In the genomic region with DNA sequence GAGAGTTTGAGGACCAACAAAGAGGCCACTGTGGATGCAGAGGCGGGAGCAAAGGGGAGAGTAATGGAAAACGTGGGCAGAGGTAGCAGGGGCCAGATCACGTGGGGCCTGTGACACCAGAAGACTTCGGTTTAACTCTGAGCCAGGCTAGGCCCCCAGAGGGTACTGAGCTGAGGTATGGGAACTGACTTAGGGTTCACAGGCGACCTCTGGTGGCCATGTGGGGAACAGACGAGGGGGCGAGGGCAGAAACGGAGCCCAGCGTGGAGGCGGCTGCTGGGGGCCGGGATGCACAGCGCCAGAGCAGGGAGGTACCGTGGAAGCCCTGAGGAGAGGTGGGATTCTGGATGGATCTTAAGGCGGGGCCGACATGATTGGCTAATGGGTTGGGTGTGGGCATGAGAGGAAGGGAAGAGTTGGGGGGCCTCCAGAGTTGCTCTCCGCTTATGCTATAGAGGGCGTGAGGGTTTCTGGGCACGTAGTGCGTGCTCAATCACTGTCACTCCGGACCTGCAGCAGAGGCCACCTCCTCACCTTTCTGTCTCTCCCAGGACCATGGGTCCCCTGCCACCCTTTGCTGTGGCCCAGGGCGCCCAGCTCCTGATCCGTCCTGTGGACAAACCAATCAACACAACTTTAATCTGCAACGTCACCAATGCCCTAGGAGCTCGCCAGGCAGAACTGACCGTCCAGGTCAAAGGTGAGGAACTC, we compare ENCODE assay signal across 8 cellular contexts. TPM values are rescaled to one million over a fixed set of nuclear protein-coding genes. Genes with fewer than 3 reads are reported as not detected.
DNase-seq lines count a peak whose midpoint lies in the region; ATAC-seq and TF ChIP-seq lines count a peak whose summit lies in the region.

No MANE protein-coding gene starts in this region.

- no peaks in the 10 kb centered on the region for H3K9me3 ChIP-seq in gastrocnemius medialis

- H3K27ac Mint-ChIP-seq in activated naive CD4-positive, alpha-beta T cell treated with anti-CD3 and anti-CD28 coated beads, Interleukin-2, amount 10 ng/mL, durations not matched to agents 7 days and 5 days: no peak overlapping the region

- no peak overlapping the region for H3K4me3 ChIP-seq in gastrocnemius medialis

- ATAC-seq in gastrocnemius medialis (peak; percentile 60 to 65), HG03025 (IDR thresholded peaks at IDR 0.05; ENCODE audit: low FRiP score, unreplicated experiment) (no peak), HG03521 (IDR thresholded peaks at IDR 0.05; ENCODE audit: unreplicated experiment) (no peak)

- DNase-seq in COLO668 (lab: John Stamatoyannopoulos, UW; ENCODE audit: unreplicated experiment) (peak; percentile 43), HK-2 (ENCODE audit: unreplicated experiment) (peak; percentile 64), SK-N-DZ (ENCODE audit: low spot score) (peak; percentile 58), cardiac septum (ENCODE audit: low spot score) (peak; percentile 83), gastrocnemius medialis (peak in 1 of 2 donors; percentile 36)
- peak; percentile 78 for DNase-seq in activated naive CD4-positive, alpha-beta T cell treated with anti-CD3 and anti-CD28 coated beads, Interleukin-2, amount 10 ng/mL, durations not matched to agents 7 days and 5 days

- peaks cover 6% of the 10 kb centered on the region for H3K4me1 Mint-ChIP-seq in activated naive CD4-positive, alpha-beta T cell treated with anti-CD3 and anti-CD28 coated beads, Interleukin-2, amount 10 ng/mL, durations not matched to agents 7 days and 5 days

- peak; percentile 82 to 95 (median 91) for TF ChIP-seq CTCF in gastrocnemius medialis (IDR thresholded peaks at IDR 0.05 in 4 of 5, conservative IDR thresholded peaks at IDR 0.05 in 1 of 5)

- H3K36me3 Mint-ChIP-seq in activated naive CD4-positive, alpha-beta T cell treated with anti-CD3 and anti-CD28 coated beads, Interleukin-2, amount 10 ng/mL, durations not matched to agents 7 days and 5 days: peaks cover 3% of the 10 kb centered on the region

- no peaks in the 10 kb centered on the region for H3K4me1 ChIP-seq in gastrocnemius medialis

- H3K9me3 Mint-ChIP-seq in activated naive CD4-positive, alpha-beta T cell treated with anti-CD3 and anti-CD28 coated beads, Interleukin-2, amount 10 ng/mL, durations not matched to agents 7 days and 5 days: no peaks in the 10 kb centered on the region

- no peak for TF ChIP-seq POLR2A in gastrocnemius medialis (IDR thresholded peaks at IDR 0.05)

- no peaks in the 10 kb centered on the region for H3K27me3 ChIP-seq in gastrocnemius medialis

- in situ Hi-C loops in gastrocnemius medialis (cut with MboI; ENCODE audit: low sequenced_read_pairs in 4 of 4): loop anchor here (5.0 kb wide), 1 partner anchor 85 kb away; no protein-coding TSS in a partner anchor

- CTCF ChIA-PET in activated naive CD4-positive, alpha-beta T cell treated with anti-CD3 and anti-CD28 coated beads, Interleukin-2, amount 10 ng/mL, durations not matched to agents 7 days and 5 days (lab: Charles Lee): interaction anchor here (0.6 to 4.9 kb wide), 14 partner anchors 9 to 189 kb away, joined by 3 to 30 read pairs (median 4); partner anchors contain the start of genes NECTIN2 and PVR

- intact Hi-C loops in cardiac septum (cut with DNase I): loop anchor here (2.0 kb wide), 1 partner anchor 87 kb away; no protein-coding TSS in a partner anchor
- intact Hi-C loops in gastrocnemius medialis (cut with DNase I; ENCODE audit: low total_unique reads): loop anchor here (1.0 to 5.0 kb wide), 2 partner anchors 70 to 86 kb away; no protein-coding TSS in a partner anchor

- peaks cover 0 to 90% of the 10 kb centered on the region in 2 donors for H3K36me3 ChIP-seq in gastrocnemius medialis

- H3K27ac ChIP-seq in gastrocnemius medialis: no peak overlapping the region

- no peak overlapping the region for H3K4me3 Mint-ChIP-seq in activated naive CD4-positive, alpha-beta T cell treated with anti-CD3 and anti-CD28 coated beads, Interleukin-2, amount 10 ng/mL, durations not matched to agents 7 days and 5 days

- H3K27me3 Mint-ChIP-seq in activated naive CD4-positive, alpha-beta T cell treated with anti-CD3 and anti-CD28 coated beads, Interleukin-2, amount 10 ng/mL, durations not matched to agents 7 days and 5 days: no peaks in the 10 kb centered on the region

RNA-seq across cellular contexts. Expression of gene PVR, which starts 13.7 kb away (rescaled TPM):
- 16.6 and 18.6 TPM in 2 replicates for polyA plus RNA-seq in SK-N-DZ (2014; cell fraction: cytosol; rRNA removed)
- 8.1 and 8.3 TPM in 2 replicates for polyA plus RNA-seq in SK-N-DZ (2014; cell fraction: nucleus; rRNA removed)
- 44.0 TPM for total RNA-seq in cardiac septum
- total RNA-seq in gastrocnemius medialis: 10 to 100 TPM; 27.3 to 60.2 (median 33.9) TPM

RNA-seq across cellular contexts. Expression of gene CEACAM19, which starts 13.9 kb away (rescaled TPM):
- polyA plus RNA-seq in SK-N-DZ (2014; cell fraction: cytosol; rRNA removed): 0.08 and 0.18 TPM in 2 replicates
- 0.07 and 0.75 TPM in 2 replicates for polyA plus RNA-seq in SK-N-DZ (2014; cell fraction: nucleus; rRNA removed)
- total RNA-seq in cardiac septum (7.6 TPM), gastrocnemius medialis (1 to 10 TPM; 2.0 to 8.5 (median 3.7) TPM)

RNA-seq across cellular contexts. Expression of gene CEACAM16, which starts 41.6 kb away (rescaled TPM):
- not detected in 2 replicates for polyA plus RNA-seq in SK-N-DZ (2014; cell fraction: cytosol; rRNA removed)
- not detected in 2 replicates for polyA plus RNA-seq in SK-N-DZ (2014; cell fraction: nucleus; rRNA removed)
- total RNA-seq in cardiac septum (not detected), gastrocnemius medialis (not detected)

RNA-seq across cellular contexts. Expression of gene IGSF23, which starts 44.0 kb away (rescaled TPM):
- polyA plus RNA-seq in SK-N-DZ (2014; cell fraction: cytosol; rRNA removed): not detected in 2 replicates
- not detected in 2 replicates for polyA plus RNA-seq in SK-N-DZ (2014; cell fraction: nucleus; rRNA removed)
- total RNA-seq in cardiac septum: not detected
- not detected for total RNA-seq in gastrocnemius medialis

Comparison
In these comparisons a context has a peak if more than half of its experiments do, and no peak if none do; other contexts are left out.
1. ATAC-seq: peak in gastrocnemius medialis (2 of 2); none in HG03025 (single experiment) and HG03521 (single experiment).